Comparison of ENCODE assay signal across 25 cellular contexts in genomic region chr7:157607218-157607617, GRCh38.
"Had no signal": no experiment of that assay in that cellular context is flagged by ENCODE, and none has a peak within 500 bp of the region (broad histone marks: within the 10 kb centered on the region; RNA-seq: fewer than 3 reads in every experiment).

No MANE protein-coding gene starts in this region.

- H3K4me1 ChIP-seq: ascending aorta, breast epithelium, colonic mucosa, esophagus squamous epithelium, gastroesophageal sphincter had no signal

- H3K36me3 ChIP-seq: ascending aorta, breast epithelium, cardiac muscle cell, colonic mucosa, esophagus squamous epithelium, gastroesophageal sphincter had no signal

- H3K9me3 ChIP-seq: ascending aorta, colonic mucosa, esophagus squamous epithelium, gastroesophageal sphincter had no signal

- H3K4me3 ChIP-seq: ascending aorta, breast epithelium, cardiac muscle cell, colonic mucosa, esophagus squamous epithelium, gastroesophageal sphincter had no signal

- H3K27ac ChIP-seq: ascending aorta, breast epithelium, cardiac muscle cell, colonic mucosa, epithelial cell of prostate, esophagus squamous epithelium, gastroesophageal sphincter had no signal

- DNase-seq: activated CD4-positive, alpha-beta memory T cell treated with anti-CD3 and anti-CD28 coated beads for 36 hours; activated CD4-positive, alpha-beta T cell treated with anti-CD3 and anti-CD28 coated beads for 36 hours; activated CD4-positive, alpha-beta T cell treated with anti-CD3 and anti-CD28 coated beads, Interleukin-2, amount 10 ng/mL, durations not matched to agents 24 days and 14 days; activated CD4-positive, CD25-positive, alpha-beta regulatory T cell; activated CD4-positive, CD25-positive, alpha-beta regulatory T cell treated with anti-CD3 and anti-CD28 coated beads, Interleukin-2, amount 50 U/mL, for 72 hours; activated CD8-positive, alpha-beta memory T cell treated with anti-CD3 and anti-CD28 coated beads, Interleukin-2, amount 10 ng/mL, durations not matched to agents 7 days and 5 days; activated CD8-positive, alpha-beta memory T cell treated with anti-CD3 and anti-CD28 coated beads, Interleukin-2, amount 50 U/mL, for 4 hours; activated CD8-positive, alpha-beta T cell treated with anti-CD3 and anti-CD28 coated beads, Interleukin-2, amount 10 ng/mL, durations not matched to agents 7 days and 5 days; activated gamma-delta T cell; activated naive CD4-positive, alpha-beta T cell; activated naive CD4-positive, alpha-beta T cell treated with anti-CD3 and anti-CD28 coated beads, Interleukin-2, amount 10 ng/mL, durations not matched to agents 7 days and 5 days; activated naive CD8-positive, alpha-beta T cell treated with anti-CD3 and anti-CD28 coated beads, Interleukin-2, amount 10 ng/mL, durations not matched to agents 7 days and 5 days; activated T-cell treated with anti-CD3 and anti-CD28 coated beads, Interleukin-2, amount 50 U/mL, for 24 hours; activated T-cell treated with anti-CD3 and anti-CD28 coated beads, Interleukin-2, amount 50 U/mL, for 72 hours; colonic mucosa; effector CD8-positive, alpha-beta T cell; esophagus squamous epithelium; foreskin melanocyte; T-helper 2 cell had no signal

- H3K27me3 ChIP-seq: ascending aorta, cardiac muscle cell, colonic mucosa had no signal

- ATAC-seq: activated CD4-positive, alpha-beta T cell treated with anti-CD3 and anti-CD28 coated beads for 36 hours; activated CD8-positive, alpha-beta memory T cell treated with anti-CD3 and anti-CD28 coated beads, Interleukin-2, amount 10 ng/mL, durations not matched to agents 7 days and 5 days; activated CD8-positive, alpha-beta T cell treated with anti-CD3 and anti-CD28 coated beads, Interleukin-2, amount 10 ng/mL, durations not matched to agents 7 days and 5 days; activated naive CD4-positive, alpha-beta T cell treated with anti-CD3 and anti-CD28 coated beads, Interleukin-2, amount 50 U/mL, for 72 hours; activated T-cell treated with anti-CD3 and anti-CD28 coated beads, Interleukin-2, amount 50 U/mL, for 72 hours; gastroesophageal sphincter had no signal
